In genomic region chr20:22684072-22684762, GRCh38 we compare ENCODE assay signal across 8 cellular contexts.
DNase-seq lines count a peak whose midpoint lies in the region; ATAC-seq and TF ChIP-seq lines count a peak whose summit lies in the region.

No MANE protein-coding gene starts in this region.

- no peaks in the 10 kb centered on the region for H3K9me3 ChIP-seq in left lung

- H3K27me3 ChIP-seq in KMS-11 (ENCODE audit: insufficient read depth, low read depth) = no peaks in the 10 kb centered on the region
- H3K27me3 ChIP-seq in left lung = no peaks in the 10 kb centered on the region

- H4K20me1 ChIP-seq in KMS-11 (ENCODE audit: insufficient read depth) = no peaks in the 10 kb centered on the region

- H3K27ac ChIP-seq in KMS-11 (no peak overlapping the region), coronary artery (no peak overlapping the region), left lung (peak overlapping the region in 1 of 2 donors; percentile 13)

- H3K4me2 ChIP-seq in KMS-11 = no peak overlapping the region

- ATAC-seq in GM21447 (IDR thresholded peaks at IDR 0.05; ENCODE audit: unreplicated experiment) = peak; percentile 83
- ATAC-seq in left lung = peak; percentile 87

- H3K36me3 ChIP-seq in KMS-11 (ENCODE audit: insufficient read depth) = no peaks in the 10 kb centered on the region
- no peaks in the 10 kb centered on the region for H3K36me3 ChIP-seq in left lung

- no peaks in the 10 kb centered on the region for H3K4me1 ChIP-seq in KMS-11 (ENCODE audit: low read depth, poor library complexity, severe bottlenecking)
- H3K4me1 ChIP-seq in left lung = peaks cover 0 to 28% of the 10 kb centered on the region in 2 donors

- no peaks in the 10 kb centered on the region for H3K79me2 ChIP-seq in KMS-11 (ENCODE audit: insufficient read depth, low read depth)

- DNase-seq in NK-92 treated with Interleukin-12 subunit alpha and Interleukin-12 subunit beta, amount 100 ng/mL, for 24 hours (lab: John Stamatoyannopoulos, UW) = peak; percentile 45
- no peak for DNase-seq in NK-92 (lab: John Stamatoyannopoulos, UW; ENCODE audit: unreplicated experiment)
- DNase-seq in RPMI7951 (ENCODE audit: low read depth) = peak; percentile 76
- DNase-seq in coronary artery (ENCODE audit: low spot score) = no peak
- no peak for DNase-seq in left lung
- DNase-seq in stromal cell of bone marrow (ENCODE audit: low read depth) = peak; percentile 51

- H3K4me3 ChIP-seq in KMS-11 (IDR thresholded peaks at IDR 0.05; ENCODE audit: insufficient read depth, low read depth, low read length) (no peak overlapping the region), coronary artery (no peak overlapping the region), left lung (no peak overlapping the region)

- H3K9ac ChIP-seq in KMS-11 = no peak overlapping the region

- no peak overlapping the region; the same call in 1 of the 2 replicates for H2AFZ ChIP-seq in KMS-11 (ENCODE audit: low read depth)

- intact Hi-C loops in left lung (cut with DNase I) = loop anchor here (2.0 to 10.0 kb wide), 2 partner anchors 345 to 349 kb away; no protein-coding TSS in a partner anchor

- TF ChIP-seq CTCF in KMS-11 (conservative IDR thresholded peaks at IDR 0.05; ENCODE audit: low read depth, low read length) (peak; percentile 67), coronary artery (IDR thresholded peaks at IDR 0.05) (peak; percentile 86), left lung (IDR thresholded peaks at IDR 0.05) (peak; percentile 84 to 87)

Comparison
In these comparisons a context has a peak if more than half of its experiments do, and no peak if none do; other contexts are left out.
1. DNase-seq: peak in NK-92 treated with Interleukin-12 subunit alpha and Interleukin-12 subunit beta, amount 100 ng/mL, for 24 hours (single experiment), RPMI7951 (single experiment) and stromal cell of bone marrow (single experiment); none in NK-92 (single experiment), coronary artery (single experiment) and left lung (0 of 2).
2. Peak in every context shown above with its lines, with median percentiles within 50 percentile points of each other: CTCF ChIP-seq.